Comparison of ENCODE assay signal across 9 cellular contexts in the genomic region with DNA sequence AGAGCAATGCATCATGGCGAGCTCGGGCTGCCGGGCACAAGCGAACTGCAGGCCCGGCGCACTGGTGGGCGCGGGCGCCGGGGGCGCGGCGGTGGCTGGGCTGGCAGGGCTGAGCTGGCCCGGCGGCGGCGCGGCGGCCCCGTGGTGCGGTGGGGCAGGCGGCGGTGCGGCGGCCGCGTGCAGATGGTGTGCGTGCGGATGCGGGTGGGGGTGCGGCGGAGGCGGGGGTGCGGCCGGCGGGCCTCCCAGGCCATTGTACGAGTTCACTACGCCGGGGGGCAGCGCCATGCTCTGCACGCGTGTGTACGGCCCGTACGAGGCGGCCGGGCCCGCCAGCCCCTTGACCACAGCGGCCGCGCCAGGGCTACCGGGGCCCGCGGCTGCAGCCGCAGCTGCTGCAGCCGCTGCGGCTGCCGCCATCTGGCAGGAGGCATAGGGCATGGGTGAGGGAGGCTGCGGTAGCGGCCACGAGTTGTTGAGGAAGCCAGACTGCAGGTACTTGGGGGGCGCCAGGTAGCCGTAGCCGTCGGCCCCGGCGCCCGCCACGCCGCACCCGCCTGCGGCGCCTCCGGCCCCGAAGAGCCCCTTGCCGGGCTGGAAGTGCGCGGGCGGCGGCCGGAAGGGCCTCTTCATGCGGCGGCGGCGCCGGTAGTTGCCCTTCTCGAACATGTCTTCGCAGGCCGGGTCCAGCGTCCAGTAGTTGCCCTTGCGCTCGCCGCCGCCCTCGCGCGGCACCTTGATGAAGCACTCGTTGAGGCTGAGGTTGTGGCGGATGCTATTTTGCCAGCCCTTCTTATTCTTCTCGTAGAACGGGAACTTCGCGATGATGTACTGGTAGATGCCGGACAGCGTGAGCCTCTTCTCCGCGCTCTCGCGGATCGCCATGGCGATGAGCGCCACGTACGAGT. TPM values are rescaled to one million over a fixed set of nuclear protein-coding genes. Genes with fewer than 3 reads are reported as not detected.
A peak's percentile ranks its signal among the peaks of the same experiment; 100 is the strongest.
DNase-seq lines count a peak whose midpoint lies in the region; ATAC-seq, FAIRE-seq and TF ChIP-seq lines count a peak whose summit lies in the region.
"Had no signal": no experiment of that assay in that cellular context is flagged by ENCODE, and none has a peak within 500 bp of the region (broad histone marks: within the 10 kb centered on the region; RNA-seq: fewer than 3 reads in every experiment).

No MANE protein-coding gene starts in this region.

- CTCF ChIA-PET in HepG2 (lab: Yijun Ruan, JAX; ENCODE audit: low intra/inter-chr PET ratio, low total read pairs) = no interaction called here

- H4K20me1 ChIP-seq in HepG2 (ENCODE audit: insufficient read depth, low read length) = no peaks in the 10 kb centered on the region

- H3K27ac ChIP-seq in liver (ENCODE audit: low read depth in 1 of 2, low read length in 2 of 2) (no peak overlapping the region), HepG2 (ENCODE audit: extremely low read length, insufficient read depth, low read length) (no peak overlapping the region)

- FAIRE-seq in HepG2 (lab: Jason Lieb, UNC) = no peak
- no peak for FAIRE-seq in GM12892 (lab: Jason Lieb, UNC)
- FAIRE-seq: colon had no signal

- TF ChIP-seq RAD21 in liver (IDR thresholded peaks at IDR 0.05) (no peak), HepG2 (CRISPR knock-in tag; IDR thresholded peaks at IDR 0.05) (no peak)

- TF ChIP-seq CTCF in liver (IDR thresholded peaks at IDR 0.05; ENCODE audit: low read depth, low read length, missing input control) (peak; percentile 5), HepG2 (CRISPR knock-in tag; IDR thresholded peaks at IDR 0.05) (no peak), epithelial cell of proximal tubule (conservative IDR thresholded peaks at IDR 0.05; ENCODE audit: low read depth, low read length) (peak; percentile 21), nephron progenitor cell (IDR thresholded peaks at IDR 0.05) (peak; percentile 8)

- ATAC-seq in HepG2 (no peak), HG03521 (IDR thresholded peaks at IDR 0.05; ENCODE audit: unreplicated experiment) (no peak)

- H3K36me3 ChIP-seq in liver (ENCODE audit: control insufficient read depth in 4 of 4, insufficient read depth in 3 of 4, low read depth in 1 of 4, low read length in 3 of 4) (no peaks in the 10 kb centered on the region), HepG2 (replicated peaks in 1 of 2; ENCODE audit: control insufficient read depth in 1 of 2, insufficient read depth in 2 of 2, low read length in 2 of 2) (no peaks in the 10 kb centered on the region)

- no peak for TF ChIP-seq EP300 in HepG2 (IDR thresholded peaks at IDR 0.05; ENCODE audit: low read depth in 2 of 2, low read length in 2 of 2)
- TF ChIP-seq EP300 in HepG2 (CRISPR knock-in tag; IDR thresholded peaks at IDR 0.05; ENCODE audit: borderline replicate concordance) = no peak

- H3K9me3 Mint-ChIP-seq in nephron progenitor cell = peaks cover 3% of the 10 kb centered on the region

- DNase-seq in HepG2 (ENCODE audit: low spot score) (no peak), RPMI8226 (peak; percentile 36), epithelial cell of proximal tubule (ENCODE audit: low read depth) (no peak), nephron progenitor cell (peak; percentile 42), GM12892 (ENCODE audit: insufficient read length) (no peak), hepatic stellate cell (ENCODE audit: low spot score) (no peak)

- WGBS in liver = 4% methylated on average over 114 of the region's 114 CpGs
- WGBS in HepG2 (ENCODE audit: low lambda C conversion rate) = 79% methylated on average over 53 of the region's 114 CpGs

- peaks cover 100% of the 10 kb centered on the region for H3K27me3 Mint-ChIP-seq in nephron progenitor cell (ENCODE audit: low read depth, poor library complexity)

- H3K4me1 ChIP-seq in liver (ENCODE audit: control insufficient read depth in 4 of 4, insufficient read depth in 4 of 4, low read length in 3 of 4) (peaks cover 26 to 37% (median 29%) of the 10 kb centered on the region in 4 donors), HepG2 (ENCODE audit: insufficient read depth, low read length) (peaks cover 15% of the 10 kb centered on the region)

- POLR2A ChIA-PET in HepG2 (lab: Yijun Ruan, JAX) = no interaction called here

- H3K36me3 Mint-ChIP-seq in nephron progenitor cell (ENCODE audit: low read depth) = no peaks in the 10 kb centered on the region

- H3K9me3 ChIP-seq in liver (ENCODE audit: control insufficient read depth in 4 of 4, low read length in 3 of 4) (no peaks in the 10 kb centered on the region), HepG2 (ENCODE audit: low read length) (no peaks in the 10 kb centered on the region)

- H3K4me3 Mint-ChIP-seq in nephron progenitor cell = peak overlapping the region; percentile 67

- no TSS peak for BruUV-seq in HepG2 (replicated peaks; lab: Mats Ljungman, UMichigan)

- no peak overlapping the region for H3K9ac ChIP-seq in liver (ENCODE audit: low read depth in 1 of 2, low read length in 2 of 2)
- H3K9ac ChIP-seq in HepG2 (ENCODE audit: insufficient read depth, low read depth, low read length) = no peak overlapping the region

- peaks cover 41% of the 10 kb centered on the region for H3K4me1 Mint-ChIP-seq in nephron progenitor cell

- H3K4me3 ChIP-seq in liver (ENCODE audit: low read depth in 1 of 3, low read length in 3 of 3) (peak overlapping the region in 2 of 3 donors; percentile 19 to 41), HepG2 (replicated peaks in 1 of 3; ENCODE audit: insufficient read depth in 1 of 3, low read depth in 2 of 3, low read length in 3 of 3) (no peak overlapping the region), epithelial cell of proximal tubule (ENCODE audit: low read depth, low read length) (peak overlapping the region; percentile 37)

- H2AFZ ChIP-seq in HepG2 (ENCODE audit: low read length) = no peak overlapping the region

- H3K27me3 ChIP-seq in liver (ENCODE audit: control insufficient read depth in 4 of 4, insufficient read depth in 4 of 4, low read length in 3 of 4) (peaks cover 16 to 36% (median 29%) of the 10 kb centered on the region in 4 donors), HepG2 (ENCODE audit: control insufficient read depth in 1 of 2, insufficient read depth in 2 of 2, low read length in 2 of 2) (peaks cover 30 to 92% of the 10 kb centered on the region in 2 experiments)

- H3K79me2 ChIP-seq in HepG2 (ENCODE audit: insufficient read depth, low read length) = no peaks in the 10 kb centered on the region

- in situ Hi-C loops in HepG2 (cut with HindIII; ENCODE audit: extremely low pct_ligation_motif_present, low pct_unique_long_range_greater_than_20kb) = no loop called here

- H3K27ac Mint-ChIP-seq in nephron progenitor cell = no peak overlapping the region

- TF ChIP-seq POLR2A in HepG2 (IDR thresholded peaks at IDR 0.05; ENCODE audit: insufficient read depth in 1 of 2, low read depth in 2 of 2, low read length in 2 of 2) (no peak), GM12892 (IDR thresholded peaks at IDR 0.05; ENCODE audit: low read depth, low read length) (no peak)

- intact Hi-C loops in HepG2 (cut with micrococcal nuclease; ENCODE audit: unreplicated experiment) = no loop called here

- H3K4me2 ChIP-seq in HepG2 (ENCODE audit: low read depth, low read length) = no peak overlapping the region

RNA-seq across cellular contexts. Expression of a gene that starts 1.0 kb away (rescaled TPM):
- total RNA-seq in liver (not detected), HepG2 (2016; rRNA removed; fragmentation: Illumina TruSeq; extraction: Trizol) (not detected in 2 replicates), epithelial cell of proximal tubule (1.5 and 2.0 TPM in 2 replicates)
- polyA plus RNA-seq in liver (not detected), HepG2 (2011; rRNA removed) (not detected in 2 replicates)
- not detected in 2 replicates for total RNA-seq in HepG2 (2016; cell fraction: cytosol; rRNA removed; fragmentation: Illumina TruSeq; extraction: Trizol; ENCODE audit: low read depth)
- not detected in 2 replicates for total RNA-seq in HepG2 (2016; cell fraction: insoluble cytoplasmic fraction; rRNA removed; fragmentation: Illumina TruSeq; extraction: Trizol)
- not detected in 2 replicates for total RNA-seq in HepG2 (2016; cell fraction: membrane; rRNA removed; fragmentation: Illumina TruSeq; extraction: Trizol)
- total RNA-seq in HepG2 (2016; cell fraction: nucleus; rRNA removed; fragmentation: Illumina TruSeq; extraction: Trizol) = not detected in 2 replicates
- polyA plus RNA-seq in HepG2 (2011; cell fraction: cytosol; rRNA removed) = not detected in 2 replicates
- not detected in 2 replicates for polyA plus RNA-seq in HepG2 (2011; cell fraction: nucleus; rRNA removed)
- not detected in 2 replicates for polyA plus RNA-seq in HepG2 (2012)
- not detected in 2 replicates for polyA plus RNA-seq in HepG2 (2016; cell fraction: cytosol; fragmentation: Illumina TruSeq; extraction: Trizol; ENCODE audit: low read depth)
- not detected in 2 replicates for polyA plus RNA-seq in HepG2 (2016; cell fraction: insoluble cytoplasmic fraction; fragmentation: Illumina TruSeq; extraction: Trizol; ENCODE audit: low read depth)
- polyA plus RNA-seq in HepG2 (2016; cell fraction: membrane; fragmentation: Illumina TruSeq; extraction: Trizol; ENCODE audit: low read depth) = not detected in 2 replicates
- polyA plus RNA-seq in HepG2 (2016; cell fraction: nucleus; fragmentation: Illumina TruSeq; extraction: Trizol; ENCODE audit: insufficient read depth, low read depth) = not detected in 2 replicates
- polyA minus RNA-seq in HepG2 (2011; rRNA and poly(A)+ RNA removed; ENCODE audit: low replicate concordance) = 0.04 and 3.0 TPM in 2 replicates
- 0.18 TPM in 1 of 2 replicates, not detected in the other for polyA minus RNA-seq in HepG2 (2011; cell fraction: cytosol; rRNA and poly(A)+ RNA removed)
- polyA minus RNA-seq in HepG2 (2011; cell fraction: nucleus; rRNA and poly(A)+ RNA removed) = not detected in 2 replicates
- polyA plus RNA-seq in GM12892 (2012; ENCODE audit: missing spikeins) = not detected

RNA-seq across cellular contexts. Expression of a gene that starts 1.1 kb away (rescaled TPM):
- total RNA-seq in liver = not detected
- not detected for polyA plus RNA-seq in liver
- not detected in 2 replicates for total RNA-seq in HepG2 (2016; rRNA removed; fragmentation: Illumina TruSeq; extraction: Trizol)
- not detected in 2 replicates for total RNA-seq in HepG2 (2016; cell fraction: cytosol; rRNA removed; fragmentation: Illumina TruSeq; extraction: Trizol; ENCODE audit: low read depth)
- total RNA-seq in HepG2 (2016; cell fraction: insoluble cytoplasmic fraction; rRNA removed; fragmentation: Illumina TruSeq; extraction: Trizol) = not detected in 2 replicates
- total RNA-seq in HepG2 (2016; cell fraction: membrane; rRNA removed; fragmentation: Illumina TruSeq; extraction: Trizol) = not detected in 2 replicates
- not detected in 2 replicates for total RNA-seq in HepG2 (2016; cell fraction: nucleus; rRNA removed; fragmentation: Illumina TruSeq; extraction: Trizol)
- polyA plus RNA-seq in HepG2 (2011; rRNA removed) = 0.03 TPM in 1 of 2 replicates, not detected in the other
- not detected in 2 replicates for polyA plus RNA-seq in HepG2 (2011; cell fraction: cytosol; rRNA removed)
- 0.03 and 0.10 TPM in 2 replicates for polyA plus RNA-seq in HepG2 (2011; cell fraction: nucleus; rRNA removed)
- not detected in 2 replicates for polyA plus RNA-seq in HepG2 (2012)
- not detected in 2 replicates for polyA plus RNA-seq in HepG2 (2016; cell fraction: cytosol; fragmentation: Illumina TruSeq; extraction: Trizol; ENCODE audit: low read depth)
- not detected in 2 replicates for polyA plus RNA-seq in HepG2 (2016; cell fraction: insoluble cytoplasmic fraction; fragmentation: Illumina TruSeq; extraction: Trizol; ENCODE audit: low read depth)
- not detected in 2 replicates for polyA plus RNA-seq in HepG2 (2016; cell fraction: membrane; fragmentation: Illumina TruSeq; extraction: Trizol; ENCODE audit: low read depth)
- polyA plus RNA-seq in HepG2 (2016; cell fraction: nucleus; fragmentation: Illumina TruSeq; extraction: Trizol; ENCODE audit: insufficient read depth, low read depth) = not detected in 2 replicates
- 9.2 TPM in 1 of 2 replicates, not detected in the other for polyA minus RNA-seq in HepG2 (2011; rRNA and poly(A)+ RNA removed; ENCODE audit: low replicate concordance)
- not detected in 2 replicates for polyA minus RNA-seq in HepG2 (2011; cell fraction: cytosol; rRNA and poly(A)+ RNA removed)
- polyA minus RNA-seq in HepG2 (2011; cell fraction: nucleus; rRNA and poly(A)+ RNA removed) = not detected in 2 replicates
- total RNA-seq in epithelial cell of proximal tubule = 0.80 and 3.5 TPM in 2 replicates
- not detected for polyA plus RNA-seq in GM12892 (2012; ENCODE audit: missing spikeins)

Comparison
In these comparisons a context has a peak if more than half of its experiments do, and no peak if none do; other contexts are left out.
1. H3K4me3 ChIP-seq: peak in liver (2 of 3) and epithelial cell of proximal tubule (single experiment); none in HepG2 (0 of 3).
2. DNase-seq: peak in RPMI8226 (single experiment) and nephron progenitor cell (single experiment); none in HepG2 (single experiment), epithelial cell of proximal tubule (single experiment), GM12892 (single experiment) and hepatic stellate cell (single experiment).